In the genomic region with DNA sequence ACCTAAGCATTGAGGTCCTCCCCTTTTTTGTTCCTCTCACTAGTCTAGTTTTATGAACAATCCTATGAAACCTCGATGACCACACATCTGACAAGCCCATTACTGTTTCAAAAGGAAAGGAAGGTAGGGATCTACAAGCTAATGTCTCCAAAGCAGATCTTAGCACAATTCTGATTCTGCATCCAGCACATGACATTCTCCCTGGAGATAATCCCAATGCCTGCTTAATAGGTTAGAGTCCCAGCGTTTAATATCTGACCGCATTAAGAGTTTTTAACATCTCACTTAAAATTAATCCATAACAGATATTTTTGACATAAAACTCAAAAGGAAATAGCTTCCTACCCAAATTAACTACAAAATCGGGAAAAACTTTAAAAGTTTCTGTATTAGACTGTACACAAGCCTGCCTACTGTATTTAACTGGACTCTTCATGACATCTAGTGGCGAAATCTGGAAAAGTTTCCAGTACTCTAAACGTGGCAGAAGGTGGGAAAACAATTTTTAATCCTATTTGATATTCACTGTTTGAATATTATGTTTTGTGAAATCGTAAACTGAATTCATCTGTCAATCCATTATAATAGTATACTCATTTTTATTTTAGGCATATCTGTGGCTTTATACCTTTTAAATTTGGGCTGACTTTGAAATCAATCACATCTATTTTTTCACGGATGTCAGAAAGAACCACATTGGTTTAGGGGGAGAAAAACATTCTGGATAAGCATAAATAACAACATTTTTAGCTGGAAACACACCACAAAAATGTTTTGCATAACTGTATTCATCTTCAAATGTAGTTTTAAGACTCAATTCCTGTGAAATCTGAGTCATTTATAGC, we compare ENCODE assay signal across 8 cellular contexts.
DNase-seq lines count a peak whose midpoint lies in the region; ATAC-seq and TF ChIP-seq lines count a peak whose summit lies in the region.

No MANE protein-coding gene starts in this region.

- no peak overlapping the region for H3K27ac ChIP-seq in gastroesophageal sphincter

- no peak for TF ChIP-seq EP300 in gastroesophageal sphincter (IDR thresholded peaks at IDR 0.05)

- no peaks in the 10 kb centered on the region for H3K36me3 ChIP-seq in gastroesophageal sphincter

- peak; percentile 65 to 82 (median 78) for TF ChIP-seq CTCF in gastroesophageal sphincter (IDR thresholded peaks at IDR 0.05)

- H3K9me3 ChIP-seq in gastroesophageal sphincter: peaks cover 0 to 4% (median 0%) of the 10 kb centered on the region in 3 donors

- peaks cover 0 to 19% (median 5%) of the 10 kb centered on the region in 3 donors for H3K4me1 ChIP-seq in gastroesophageal sphincter

- ATAC-seq in GM19351 (IDR thresholded peaks at IDR 0.05; ENCODE audit: unreplicated experiment): peak; percentile 76
- peak; percentile 67 for ATAC-seq in gastroesophageal sphincter
- no peak for ATAC-seq in HG02571 (IDR thresholded peaks at IDR 0.05; ENCODE audit: unreplicated experiment)

- 34 to 35% methylated on average over 8 of the region's 8 CpGs for WGBS in gastroesophageal sphincter (ENCODE audit: low coverage in 1 of 2), 2 donors

- TF ChIP-seq POLR2A in gastroesophageal sphincter (IDR thresholded peaks at IDR 0.05): no peak

- H3K27me3 ChIP-seq in gastroesophageal sphincter: no peaks in the 10 kb centered on the region

- DNase-seq in CD1c-positive myeloid dendritic cell (ENCODE audit: extremely low spot score) (peak; percentile 77), NCI-H1048 (lab: John Stamatoyannopoulos, UW) (peak; percentile 3), SKM-1 treated with dmso at 0.1 percent for 144 hours (lab: John Stamatoyannopoulos, UW; ENCODE audit: unreplicated experiment) (peak; percentile 44), pulmonary artery endothelial cell (ENCODE audit: low read depth, low spot score) (peak; percentile 20)
- no peak for DNase-seq in stimulated activated CD4-positive, alpha-beta T cell treated with anti-CD3 and anti-CD28 coated beads, Interleukin-4, amount 100 ng/mL, for 24 hours

- no peak overlapping the region for H3K4me3 ChIP-seq in gastroesophageal sphincter
